In genomic region chr20:20095114-20095872, GRCh38 we compare ENCODE assay signal across 20 cellular contexts. TPM values are rescaled to one million over a fixed set of nuclear protein-coding genes. Genes with fewer than 3 reads are reported as not detected.
DNase-seq lines count a peak whose midpoint lies in the region; ATAC-seq and TF ChIP-seq lines count a peak whose summit lies in the region.
"Had no signal": no experiment of that assay in that cellular context is flagged by ENCODE, and none has a peak within 500 bp of the region (broad histone marks: within the 10 kb centered on the region; RNA-seq: fewer than 3 reads in every experiment).

No MANE protein-coding gene starts in this region.

- TF ChIP-seq CTCF in suprapubic skin (IDR thresholded peaks at IDR 0.05), result no peak

- peaks cover 5% of the 10 kb centered on the region for H3K4me1 ChIP-seq in suprapubic skin
- H3K4me1 ChIP-seq: BE2C had no signal

- no peak overlapping the region for H3K4me3 ChIP-seq in suprapubic skin

- no peaks in the 10 kb centered on the region for H3K36me3 ChIP-seq in suprapubic skin
- H3K36me3 ChIP-seq: BE2C had no signal

- no peak for TF ChIP-seq POLR2A in suprapubic skin (IDR thresholded peaks at IDR 0.05)

- no peaks in the 10 kb centered on the region for H3K9me3 ChIP-seq in suprapubic skin
- H3K9me3 ChIP-seq: BE2C had no signal

- intact Hi-C loops in Right ventricle myocardium superior (cut with DNase I) (no loop called here), left cardiac atrium (cut with DNase I) (no loop called here)

- no peak for TF ChIP-seq EP300 in suprapubic skin (IDR thresholded peaks at IDR 0.05)

- H3K27ac ChIP-seq in suprapubic skin, result peak overlapping the region; percentile 4

- DNase-seq in Right ventricle myocardium superior (no peak), left cardiac atrium (no peak), NCI-H446 treated with DMSO at 0.1 percent for 48 hours (lab: John Stamatoyannopoulos, UW) (peak; percentile 77), cerebellar cortex (ENCODE audit: low spot score) (peak; percentile 51), suprapubic skin (ENCODE audit: low spot score in 2 of 2) (no peak), NK-92 (lab: John Stamatoyannopoulos, UW; ENCODE audit: unreplicated experiment) (no peak), CD1c-positive myeloid dendritic cell (ENCODE audit: extremely low spot score) (no peak)
- DNase-seq: BE2C; CD4-positive, alpha-beta memory T cell; DMS53; EL; KG1; MV-4-11; NCI-H1417; NCI-H187 treated with DMSO at 0.1 percent for 48 hours; NCI-H345; OCI-M1; SIG-M5 had no signal

- ATAC-seq in Right ventricle myocardium superior (ENCODE audit: poor library complexity), result peak; percentile 14
- no peak for ATAC-seq in left cardiac atrium
- ATAC-seq in GM21447 (IDR thresholded peaks at IDR 0.05; ENCODE audit: unreplicated experiment), result no peak
- ATAC-seq: SK-N-SH treated with all-trans-retinoic acid at 6 μM for 48 hours had no signal

- no peaks in the 10 kb centered on the region for H3K27me3 ChIP-seq in suprapubic skin
- H3K27me3 ChIP-seq: BE2C had no signal

- 86% methylated on average over 10 of the region's 10 CpGs for WGBS in suprapubic skin

RNA-seq across cellular contexts. Expression of gene CFAP61, which starts 43.0 kb away (rescaled TPM):
- 36.9 TPM for total RNA-seq in Right ventricle myocardium superior
- 1 to 10 TPM; 1.0 TPM for total RNA-seq in left cardiac atrium
- total RNA-seq in suprapubic skin, result under 1 TPM; 0.18 to 0.80 (median 0.57) TPM
- total RNA-seq: CD4-positive, alpha-beta memory T cell had no signal

RNA-seq across cellular contexts. Expression of gene CRNKL1, which starts 43.0 kb away (rescaled TPM):
- total RNA-seq in Right ventricle myocardium superior, result 15.8 TPM
- 10 to 100 TPM; 12.8 to 16.4 TPM for total RNA-seq in left cardiac atrium
- total RNA-seq in suprapubic skin, result 10 to 100 TPM; 13.6 to 19.4 (median 16.7) TPM

Comparison
In these comparisons a context has a peak if more than half of its experiments do, and no peak if none do; other contexts are left out.
1. RNA of gene CFAP61, which starts 43.0 kb away (total RNA-seq): 36.9 TPM in Right ventricle myocardium superior (single experiment); 1.0 TPM in left cardiac atrium and 0.18 to 0.80 TPM in suprapubic skin; every median in the first group is over 10 times any median in the second.
2. DNase-seq: peak in NCI-H446 treated with DMSO at 0.1 percent for 48 hours (single experiment) and cerebellar cortex (single experiment); none in Right ventricle myocardium superior (single experiment), left cardiac atrium (single experiment), suprapubic skin (0 of 2), NK-92 (single experiment) and CD1c-positive myeloid dendritic cell (single experiment).